1 cellular context compared by ENCODE assay signal in the genomic region with DNA sequence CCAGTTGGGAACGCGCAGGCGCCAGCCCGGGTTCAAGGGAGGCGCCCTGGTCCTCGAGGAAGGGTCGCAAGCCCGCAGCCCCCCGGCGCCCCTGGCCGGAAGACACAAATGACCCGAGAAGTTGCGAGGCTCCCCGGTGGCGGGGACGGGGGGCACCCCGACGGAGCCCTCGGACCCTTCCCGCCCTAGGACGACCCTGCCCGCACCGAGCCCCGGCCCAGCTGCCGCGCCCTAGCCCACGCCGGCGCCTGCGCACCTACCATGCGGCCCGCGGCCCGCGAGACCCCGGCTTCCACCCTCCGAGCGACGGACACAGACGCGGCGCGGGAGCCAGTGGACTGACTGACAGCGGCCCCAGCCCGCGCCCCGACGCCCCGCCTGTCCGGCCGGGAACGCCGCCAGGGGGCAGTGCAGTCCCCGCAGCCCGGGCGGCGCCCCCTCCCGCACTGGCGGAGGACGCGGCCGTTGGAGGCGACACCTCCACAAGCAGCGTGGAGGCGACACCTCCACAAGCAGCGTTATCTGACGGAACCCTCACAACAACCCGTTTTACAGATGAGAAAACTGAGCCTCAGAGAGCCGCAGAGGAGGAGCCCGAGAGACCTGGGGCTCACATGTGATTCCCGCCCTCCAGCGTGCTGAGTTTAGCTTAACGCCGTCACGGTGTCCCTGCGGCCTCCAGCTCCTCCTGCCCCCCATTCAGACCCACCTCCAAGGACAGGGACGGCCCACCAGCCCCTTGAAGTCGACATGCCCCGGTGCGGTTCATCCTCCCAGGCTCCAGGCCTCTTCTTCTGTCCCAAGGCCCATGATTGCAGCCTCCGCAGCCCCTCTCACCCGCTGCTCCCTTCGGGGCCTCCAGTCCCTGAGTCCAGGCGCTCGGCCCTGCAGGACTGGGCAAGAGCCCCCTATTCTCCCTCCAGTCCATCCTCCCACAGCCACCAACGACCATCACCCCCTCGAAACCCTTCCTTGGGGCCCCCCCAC.
TF ChIP-seq lines count a peak whose summit lies in the region.

Gene NMUR1 (minus strand): TSS at position 347 of the 987 bp plus-strand sequence. CDS start 84 bp downstream, at position 263.

TF ChIP-seq in HepG2, 621 proteins besides CTCF, POLR2A, EP300 and RAD21 (continued from another document and continues in another):
- no peak for TF ChIP-seq TFAP4 (IDR thresholded peaks at IDR 0.05; ENCODE audit: borderline replicate concordance, low read depth)
- no peak for TF ChIP-seq TARDBP (CRISPR knock-in tag; IDR thresholded peaks at IDR 0.05)
- TF ChIP-seq ZFX (CRISPR knock-in tag; IDR thresholded peaks at IDR 0.05; ENCODE audit: low read depth), result peak; percentile 18; the same call in 1 of the 2 replicates
- TF ChIP-seq ZBTB38 (CRISPR knock-in tag; IDR thresholded peaks at IDR 0.05), result no peak
- no peak for TF ChIP-seq ZNF710 (CRISPR knock-in tag; IDR thresholded peaks at IDR 0.05; ENCODE audit: borderline replicate concordance)
- no peak for TF ChIP-seq MIER2 (CRISPR knock-in tag; IDR thresholded peaks at IDR 0.05)
- no peak for TF ChIP-seq NR3C1 (CRISPR knock-in tag; IDR thresholded peaks at IDR 0.05)
- no peak for TF ChIP-seq ZNF788 (CRISPR knock-in tag; IDR thresholded peaks at IDR 0.05; ENCODE audit: borderline replicate concordance)
- no peak for TF ChIP-seq ZNF20 (CRISPR knock-in tag; IDR thresholded peaks at IDR 0.05)
- no peak for TF ChIP-seq SAFB2 (CRISPR knock-in tag; IDR thresholded peaks at IDR 0.05; ENCODE audit: borderline replicate concordance, low read depth)
- no peak for TF ChIP-seq ZNF224 (CRISPR knock-in tag; IDR thresholded peaks at IDR 0.05)
- TF ChIP-seq ZNF160 (CRISPR knock-in tag; IDR thresholded peaks at IDR 0.05), result no peak
- TF ChIP-seq, protein P1, sequence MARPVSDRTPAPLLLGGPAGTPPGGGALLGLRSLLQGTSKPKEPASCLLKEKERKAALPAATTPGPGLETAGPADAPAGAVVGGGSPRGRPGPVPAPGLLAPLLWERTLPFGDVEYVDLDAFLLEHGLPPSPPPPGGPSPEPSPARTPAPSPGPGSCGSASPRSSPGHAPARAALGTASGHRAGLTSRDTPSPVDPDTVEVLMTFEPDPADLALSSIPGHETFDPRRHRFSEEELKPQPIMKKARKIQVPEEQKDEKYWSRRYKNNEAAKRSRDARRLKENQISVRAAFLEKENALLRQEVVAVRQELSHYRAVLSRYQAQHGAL (CRISPR knock-in tag; IDR thresholded peaks at IDR 0.05; ENCODE audit: not compliant biosample characterization), result peak; percentile 31
- no peak for TF ChIP-seq NFIB (CRISPR knock-in tag; IDR thresholded peaks at IDR 0.05; ENCODE audit: borderline replicate concordance)
- TF ChIP-seq ZNF343 (CRISPR knock-in tag; IDR thresholded peaks at IDR 0.05), result no peak
- no peak for TF ChIP-seq ZNF280D (CRISPR knock-in tag; IDR thresholded peaks at IDR 0.05)
- TF ChIP-seq CAMTA2 (CRISPR knock-in tag; IDR thresholded peaks at IDR 0.05; ENCODE audit: borderline replicate concordance), result no peak
- TF ChIP-seq ZFAT (CRISPR knock-in tag; conservative IDR thresholded peaks at IDR 0.05), result no peak
- TF ChIP-seq AHDC1 (CRISPR knock-in tag; IDR thresholded peaks at IDR 0.05; ENCODE audit: borderline replicate concordance), result no peak
- TF ChIP-seq ELF3 (CRISPR knock-in tag; IDR thresholded peaks at IDR 0.05), result no peak
- TF ChIP-seq AHR (CRISPR knock-in tag; IDR thresholded peaks at IDR 0.05), result no peak
- TF ChIP-seq ZFP90 (CRISPR knock-in tag; IDR thresholded peaks at IDR 0.05; ENCODE audit: borderline replicate concordance), result no peak
- no peak for TF ChIP-seq ZNF644 (CRISPR knock-in tag; IDR thresholded peaks at IDR 0.05; ENCODE audit: low read depth)
- TF ChIP-seq ZNF543 (CRISPR knock-in tag; IDR thresholded peaks at IDR 0.05), result no peak
- no peak for TF ChIP-seq ZNF10 (CRISPR knock-in tag; IDR thresholded peaks at IDR 0.05; ENCODE audit: borderline replicate concordance, low read depth)
- TF ChIP-seq, protein P2, sequence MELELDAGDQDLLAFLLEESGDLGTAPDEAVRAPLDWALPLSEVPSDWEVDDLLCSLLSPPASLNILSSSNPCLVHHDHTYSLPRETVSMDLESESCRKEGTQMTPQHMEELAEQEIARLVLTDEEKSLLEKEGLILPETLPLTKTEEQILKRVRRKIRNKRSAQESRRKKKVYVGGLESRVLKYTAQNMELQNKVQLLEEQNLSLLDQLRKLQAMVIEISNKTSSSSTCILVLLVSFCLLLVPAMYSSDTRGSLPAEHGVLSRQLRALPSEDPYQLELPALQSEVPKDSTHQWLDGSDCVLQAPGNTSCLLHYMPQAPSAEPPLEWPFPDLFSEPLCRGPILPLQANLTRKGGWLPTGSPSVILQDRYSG (CRISPR knock-in tag; IDR thresholded peaks at IDR 0.05), result no peak
- no peak for TF ChIP-seq FOXC1 (CRISPR knock-in tag; IDR thresholded peaks at IDR 0.05; ENCODE audit: borderline replicate concordance)
- TF ChIP-seq SMAD9 (CRISPR knock-in tag; IDR thresholded peaks at IDR 0.05), result no peak
- TF ChIP-seq GATAD2A (CRISPR knock-in tag; IDR thresholded peaks at IDR 0.05), result no peak
- peak; percentile 21; the same call in 1 of the 2 replicates for TF ChIP-seq MYC (CRISPR knock-in tag; IDR thresholded peaks at IDR 0.05; ENCODE audit: borderline replicate concordance)
- peak; percentile 31; the same call in 1 of the 2 replicates for TF ChIP-seq SALL1 (CRISPR knock-in tag; IDR thresholded peaks at IDR 0.05)
- TF ChIP-seq, protein P3, sequence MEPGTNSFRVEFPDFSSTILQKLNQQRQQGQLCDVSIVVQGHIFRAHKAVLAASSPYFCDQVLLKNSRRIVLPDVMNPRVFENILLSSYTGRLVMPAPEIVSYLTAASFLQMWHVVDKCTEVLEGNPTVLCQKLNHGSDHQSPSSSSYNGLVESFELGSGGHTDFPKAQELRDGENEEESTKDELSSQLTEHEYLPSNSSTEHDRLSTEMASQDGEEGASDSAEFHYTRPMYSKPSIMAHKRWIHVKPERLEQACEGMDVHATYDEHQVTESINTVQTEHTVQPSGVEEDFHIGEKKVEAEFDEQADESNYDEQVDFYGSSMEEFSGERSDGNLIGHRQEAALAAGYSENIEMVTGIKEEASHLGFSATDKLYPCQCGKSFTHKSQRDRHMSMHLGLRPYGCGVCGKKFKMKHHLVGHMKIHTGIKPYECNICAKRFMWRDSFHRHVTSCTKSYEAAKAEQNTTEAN (CRISPR knock-in tag; conservative IDR thresholded peaks at IDR 0.05), result no peak
- TF ChIP-seq ZNF562 (CRISPR knock-in tag; IDR thresholded peaks at IDR 0.05; ENCODE audit: borderline replicate concordance), result no peak
- TF ChIP-seq SMARCE1 (IDR thresholded peaks at IDR 0.05; ENCODE audit: borderline replicate concordance), result no peak
- TF ChIP-seq, protein P4, sequence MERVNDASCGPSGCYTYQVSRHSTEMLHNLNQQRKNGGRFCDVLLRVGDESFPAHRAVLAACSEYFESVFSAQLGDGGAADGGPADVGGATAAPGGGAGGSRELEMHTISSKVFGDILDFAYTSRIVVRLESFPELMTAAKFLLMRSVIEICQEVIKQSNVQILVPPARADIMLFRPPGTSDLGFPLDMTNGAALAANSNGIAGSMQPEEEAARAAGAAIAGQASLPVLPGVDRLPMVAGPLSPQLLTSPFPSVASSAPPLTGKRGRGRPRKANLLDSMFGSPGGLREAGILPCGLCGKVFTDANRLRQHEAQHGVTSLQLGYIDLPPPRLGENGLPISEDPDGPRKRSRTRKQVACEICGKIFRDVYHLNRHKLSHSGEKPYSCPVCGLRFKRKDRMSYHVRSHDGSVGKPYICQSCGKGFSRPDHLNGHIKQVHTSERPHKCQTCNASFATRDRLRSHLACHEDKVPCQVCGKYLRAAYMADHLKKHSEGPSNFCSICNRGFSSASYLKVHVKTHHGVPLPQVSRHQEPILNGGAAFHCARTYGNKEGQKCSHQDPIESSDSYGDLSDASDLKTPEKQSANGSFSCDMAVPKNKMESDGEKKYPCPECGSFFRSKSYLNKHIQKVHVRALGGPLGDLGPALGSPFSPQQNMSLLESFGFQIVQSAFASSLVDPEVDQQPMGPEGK (CRISPR knock-in tag; IDR thresholded peaks at IDR 0.05), result peak; percentile 91
- no peak for TF ChIP-seq STAT6 (CRISPR knock-in tag; IDR thresholded peaks at IDR 0.05; ENCODE audit: borderline replicate concordance)
